ENCODE assay signal across 1 cellular context in genomic region chr1:224438989-224439388, GRCh38.
TF ChIP-seq lines count a peak whose summit lies in the region.

No MANE protein-coding gene starts in this region.

TF ChIP-seq in HepG2, 621 proteins besides CTCF, POLR2A, EP300 and RAD21 (continued from another document):
- TF ChIP-seq, protein P1, sequence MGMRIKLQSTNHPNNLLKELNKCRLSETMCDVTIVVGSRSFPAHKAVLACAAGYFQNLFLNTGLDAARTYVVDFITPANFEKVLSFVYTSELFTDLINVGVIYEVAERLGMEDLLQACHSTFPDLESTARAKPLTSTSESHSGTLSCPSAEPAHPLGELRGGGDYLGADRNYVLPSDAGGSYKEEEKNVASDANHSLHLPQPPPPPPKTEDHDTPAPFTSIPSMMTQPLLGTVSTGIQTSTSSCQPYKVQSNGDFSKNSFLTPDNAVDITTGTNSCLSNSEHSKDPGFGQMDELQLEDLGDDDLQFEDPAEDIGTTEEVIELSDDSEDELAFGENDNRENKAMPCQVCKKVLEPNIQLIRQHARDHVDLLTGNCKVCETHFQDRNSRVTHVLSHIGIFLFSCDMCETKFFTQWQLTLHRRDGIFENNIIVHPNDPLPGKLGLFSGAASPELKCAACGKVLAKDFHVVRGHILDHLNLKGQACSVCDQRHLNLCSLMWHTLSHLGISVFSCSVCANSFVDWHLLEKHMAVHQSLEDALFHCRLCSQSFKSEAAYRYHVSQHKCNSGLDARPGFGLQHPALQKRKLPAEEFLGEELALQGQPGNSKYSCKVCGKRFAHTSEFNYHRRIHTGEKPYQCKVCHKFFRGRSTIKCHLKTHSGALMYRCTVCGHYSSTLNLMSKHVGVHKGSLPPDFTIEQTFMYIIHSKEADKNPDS (CRISPR knock-in tag; IDR thresholded peaks at IDR 0.05): no peak
- TF ChIP-seq ZNF251 (CRISPR knock-in tag; IDR thresholded peaks at IDR 0.05) (0 out of 2 replicates have a peak, but pooled peaks have one; percentile 40), HNRNPH1 (optimal IDR thresholded peaks at IDR 0.05; ENCODE audit: low read depth, low read length) (no peak), MAF1 (CRISPR knock-in tag; IDR thresholded peaks at IDR 0.05; ENCODE audit: borderline replicate concordance) (no peak; the same call in 1 of the 2 replicates), SAP130 (CRISPR knock-in tag; IDR thresholded peaks at IDR 0.05; ENCODE audit: low read depth) (peak; percentile 72), BHLHE40 (IDR thresholded peaks at IDR 0.05; ENCODE audit: low read length) (no peak), ARID5B (CRISPR knock-in tag; IDR thresholded peaks at IDR 0.05) (peak; percentile 52; the same call in 1 of the 2 replicates), ZNF3 (CRISPR knock-in tag; IDR thresholded peaks at IDR 0.05) (0 out of 2 replicates have a peak, but pooled peaks have one; percentile 24), ZFP36L1 (CRISPR knock-in tag; IDR thresholded peaks at IDR 0.05) (no peak), SRSF9 (IDR thresholded peaks at IDR 0.05; ENCODE audit: borderline replicate concordance, insufficient read depth, low read depth, low read length, poor library complexity, severe bottlenecking) (no peak), ZNF615 (CRISPR knock-in tag; IDR thresholded peaks at IDR 0.05; ENCODE audit: borderline replicate concordance) (no peak), RARA (CRISPR knock-in tag; IDR thresholded peaks at IDR 0.05) (0 out of 2 replicates have a peak, but pooled peaks have one; percentile 19), SOX13 (IDR thresholded peaks at IDR 0.05) (no peak), SOX13 (CRISPR knock-in tag; conservative IDR thresholded peaks at IDR 0.05 in 1 of 2, IDR thresholded peaks at IDR 0.05 in 1 of 2) (peak in 1 of 2 experiments; percentile 57; a peak in 1 of 4 replicates), ZNF317 (CRISPR knock-in tag; IDR thresholded peaks at IDR 0.05) (peak; percentile 97), FOXP1 (IDR thresholded peaks at IDR 0.05) (no peak), FOXP1 (CRISPR knock-in tag; IDR thresholded peaks at IDR 0.05) (peak; percentile 44; the same call in 1 of the 2 replicates), THAP11 (CRISPR knock-in tag; IDR thresholded peaks at IDR 0.05) (0 out of 2 replicates have a peak, but pooled peaks have one; percentile 17), FOXA1 (IDR thresholded peaks at IDR 0.05) (no peak), FOXA1 (CRISPR knock-in tag; IDR thresholded peaks at IDR 0.05) (peak; percentile 60), TARDBP (CRISPR knock-in tag; IDR thresholded peaks at IDR 0.05) (0 out of 2 replicates have a peak, but pooled peaks have one; percentile 40), ZFX (CRISPR knock-in tag; IDR thresholded peaks at IDR 0.05; ENCODE audit: low read depth) (peak; percentile 28; the same call in 1 of the 2 replicates), FOSL2 (CRISPR knock-in tag; IDR thresholded peaks at IDR 0.05) (peak; percentile 62)
